Comparison of ENCODE assay signal across 27 cellular contexts in the genomic region with DNA sequence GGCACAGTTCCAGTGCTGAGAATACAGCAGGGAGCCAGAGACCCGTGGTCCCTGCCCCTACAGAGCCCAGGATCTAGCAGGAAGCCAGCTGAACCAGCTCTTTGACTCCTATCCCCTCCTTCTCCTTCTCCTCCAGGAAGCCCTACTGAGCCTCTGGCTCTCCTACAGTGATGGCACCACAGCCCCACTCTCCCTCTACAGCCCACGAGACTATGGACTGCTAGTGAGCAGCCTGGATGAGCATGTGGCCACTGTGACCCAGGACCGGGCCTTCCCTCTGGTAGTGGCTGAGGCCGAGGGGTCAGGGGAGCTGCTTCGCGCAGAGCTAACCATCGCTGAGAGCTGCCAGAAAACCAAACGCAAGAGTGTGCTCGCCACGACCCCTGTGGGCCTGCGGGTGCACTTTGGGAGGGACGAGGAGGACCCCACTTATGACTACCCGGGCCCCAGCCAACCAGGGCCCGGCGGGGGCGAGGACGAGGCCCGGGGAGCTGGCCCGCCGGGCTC. TPM values are rescaled to one million over a fixed set of nuclear protein-coding genes. Genes with fewer than 3 reads are reported as not detected.
DNase-seq lines count a peak whose midpoint lies in the region; ATAC-seq and TF ChIP-seq lines count a peak whose summit lies in the region.
"Had no signal": no experiment of that assay in that cellular context is flagged by ENCODE, and none has a peak within 500 bp of the region (broad histone marks: within the 10 kb centered on the region; RNA-seq: fewer than 3 reads in every experiment).

No MANE protein-coding gene starts in this region.

- peak; percentile 57 for DNase-seq in activated CD8-positive, alpha-beta memory T cell treated with anti-CD3 and anti-CD28 coated beads, Interleukin-2, amount 50 U/mL, for 48 hours
- DNase-seq in activated CD8-positive, alpha-beta memory T cell treated with anti-CD3 and anti-CD28 coated beads, Interleukin-2, amount 50 U/mL, for 4 hours, result no peak
- DNase-seq in immature natural killer cell, result no peak
- DNase-seq in NCI-H446 (lab: John Stamatoyannopoulos, UW), result no peak
- DNase-seq in pons (ENCODE audit: low spot score), result no peak
- DNase-seq in left cardiac atrium, result no peak
- DNase-seq: amygdala, C1 segment of cervical spinal cord, DMS 273 treated with DMSO at 0.1 percent for 48 hours, glutamatergic neuron, Kasumi-1, NCI-H1048, NCI-H187 treated with DMSO at 0.1 percent for 48 hours, NCI-H2227 treated with DMSO at 0.1 percent for 48 hours, NCI-H774, nephron progenitor cell, stomach, T1000 had no signal

- no peaks in the 10 kb centered on the region for H3K9me2 ChIP-seq in Loucy (replicated peaks; ENCODE audit: low read depth, low read length)

- H3K9ac ChIP-seq in Loucy (ENCODE audit: low read depth, low read length, poor library complexity, severe bottlenecking), result peak overlapping the region; percentile 84
- H3K9ac ChIP-seq: GM23248 had no signal

- H3K27ac Mint-ChIP-seq in immature natural killer cell, result no peak overlapping the region
- no peak overlapping the region for H3K27ac Mint-ChIP-seq in stimulated activated memory B cell treated with anti-CD40 and anti-IgM and Interleukin-4, amounts not matched to agents 10 μg/mL and 1 μg/mL and 100 μg/mL, for 72 hours
- H3K27ac Mint-ChIP-seq: dendritic cell treated with granulocyte-macrophage colony-stimulating factor and Interleukin-4, amounts not matched to agents 40 ng/mL and 50 ng/mL, for 4 days; nephron progenitor cell; type B pancreatic cell had no signal

- H3K27me3 ChIP-seq in Loucy (ENCODE audit: insufficient read depth, low read length, poor library complexity, severe bottlenecking), result no peaks in the 10 kb centered on the region

- no peak for ATAC-seq in stimulated activated memory B cell treated with anti-CD40 and anti-IgM and Interleukin-4, amounts not matched to agents 10 μg/mL and 1 μg/mL and 100 μg/mL, for 72 hours
- no peak for ATAC-seq in left cardiac atrium
- ATAC-seq: SK-N-SH treated with all-trans-retinoic acid at 6 μM for 48 hours had no signal

- H3K27me3 Mint-ChIP-seq in immature natural killer cell (ENCODE audit: low read depth in 3 of 3), result peaks cover 2 to 7% (median 2%) of the 10 kb centered on the region in 3 donors
- peaks cover 74% of the 10 kb centered on the region for H3K27me3 Mint-ChIP-seq in stimulated activated memory B cell treated with anti-CD40 and anti-IgM and Interleukin-4, amounts not matched to agents 10 μg/mL and 1 μg/mL and 100 μg/mL, for 72 hours

- H4K20me1 ChIP-seq in Loucy (ENCODE audit: insufficient read depth, low read length, poor library complexity, severe bottlenecking), result no peaks in the 10 kb centered on the region

- TF ChIP-seq CTCF in Loucy (conservative IDR thresholded peaks at IDR 0.05; ENCODE audit: low read length), result no peak

- H3K9me3 Mint-ChIP-seq in immature natural killer cell, result no peaks in the 10 kb centered on the region
- H3K9me3 Mint-ChIP-seq in stimulated activated memory B cell treated with anti-CD40 and anti-IgM and Interleukin-4, amounts not matched to agents 10 μg/mL and 1 μg/mL and 100 μg/mL, for 72 hours, result no peaks in the 10 kb centered on the region
- H3K9me3 Mint-ChIP-seq: dendritic cell treated with granulocyte-macrophage colony-stimulating factor and Interleukin-4, amounts not matched to agents 40 ng/mL and 50 ng/mL, for 4 days; nephron progenitor cell; type B pancreatic cell had no signal

- peak overlapping the region; percentile 89 for H2AFZ ChIP-seq in Loucy (ENCODE audit: low read length)

- peaks cover 20% of the 10 kb centered on the region for H3K79me2 ChIP-seq in Loucy (ENCODE audit: insufficient read depth, low read length)

- no peaks in the 10 kb centered on the region for H3K36me3 ChIP-seq in Loucy (ENCODE audit: insufficient read depth, low read length)
- H3K36me3 ChIP-seq: stomach had no signal

- peak overlapping the region; percentile 81 to 88 (median 84) for H3K4me3 Mint-ChIP-seq in immature natural killer cell
- H3K4me3 Mint-ChIP-seq in stimulated activated memory B cell treated with anti-CD40 and anti-IgM and Interleukin-4, amounts not matched to agents 10 μg/mL and 1 μg/mL and 100 μg/mL, for 72 hours, result peak overlapping the region; percentile 46
- H3K4me3 Mint-ChIP-seq: nephron progenitor cell, type B pancreatic cell had no signal

- no peaks in the 10 kb centered on the region for H3K36me3 Mint-ChIP-seq in immature natural killer cell
- H3K36me3 Mint-ChIP-seq in stimulated activated memory B cell treated with anti-CD40 and anti-IgM and Interleukin-4, amounts not matched to agents 10 μg/mL and 1 μg/mL and 100 μg/mL, for 72 hours, result no peaks in the 10 kb centered on the region
- H3K36me3 Mint-ChIP-seq: type B pancreatic cell had no signal

- intact Hi-C loops in left cardiac atrium (cut with DNase I), result loop anchor here (5.0 to 10.0 kb wide), 2 partner anchors 212 to 215 kb away; no protein-coding TSS in a partner anchor

- no peaks in the 10 kb centered on the region for H3K9me3 ChIP-seq in Loucy (ENCODE audit: insufficient read depth, low read depth, low read length)
- H3K9me3 ChIP-seq: A549, stomach had no signal

- H3K4me1 ChIP-seq in Loucy (ENCODE audit: insufficient read depth, low read length, poor library complexity, severe bottlenecking), result peaks cover 28% of the 10 kb centered on the region
- H3K4me1 ChIP-seq: A549 had no signal

- H3K4me2 ChIP-seq in Loucy (ENCODE audit: low read depth, low read length, poor library complexity, severe bottlenecking), result peak overlapping the region; percentile 88

- H3K4me1 Mint-ChIP-seq in immature natural killer cell, result peaks cover 0 to 6% of the 10 kb centered on the region in 2 donors
- no peaks in the 10 kb centered on the region for H3K4me1 Mint-ChIP-seq in stimulated activated memory B cell treated with anti-CD40 and anti-IgM and Interleukin-4, amounts not matched to agents 10 μg/mL and 1 μg/mL and 100 μg/mL, for 72 hours

- no peaks in the 10 kb centered on the region for H3F3A ChIP-seq in Loucy (ENCODE audit: low read depth)

- H3K4me3 ChIP-seq in Loucy (ENCODE audit: low read length, poor library complexity, severe bottlenecking), result peak overlapping the region; percentile 90
- H3K4me3 ChIP-seq: A549 had no signal

RNA-seq across cellular contexts. Expression of a gene that starts 57.7 kb away (rescaled TPM):
- under 1 TPM in 1 of 3 donors, not detected in 2; 0.18 TPM for polyA plus RNA-seq in immature natural killer cell
- under 1 TPM; 0.09 to 0.26 TPM for total RNA-seq in left cardiac atrium
- total RNA-seq: bronchial epithelial cell, G401 had no signal
- polyA plus RNA-seq: A549, GM23248 had no signal
